In the genomic region with DNA sequence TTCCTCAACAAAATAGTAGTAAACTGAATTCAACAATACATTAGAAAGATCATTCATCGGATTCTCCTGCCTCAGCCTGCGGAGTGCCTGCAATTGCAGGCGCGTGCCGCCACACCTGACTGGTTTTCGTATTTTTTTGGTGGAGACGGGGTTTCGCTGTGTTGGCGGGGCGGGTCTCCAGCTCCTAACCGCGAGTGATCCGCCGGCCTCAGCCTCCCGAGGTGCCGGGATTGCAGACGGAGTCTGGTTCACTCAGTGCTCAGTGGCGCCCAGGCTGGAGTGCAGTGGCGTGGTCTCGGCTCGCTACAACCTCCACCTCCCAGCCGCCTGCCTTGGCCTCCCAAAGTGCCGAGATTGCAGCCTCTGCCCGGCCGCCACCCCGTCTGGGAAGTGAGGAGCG, we compare ENCODE assay signal across 7 cellular contexts. TPM values are rescaled to one million over a fixed set of nuclear protein-coding genes. Genes with fewer than 3 reads are reported as not detected.
"Had no signal": no experiment of that assay in that cellular context is flagged by ENCODE, and none has a peak within 500 bp of the region (broad histone marks: within the 10 kb centered on the region; RNA-seq: fewer than 3 reads in every experiment).

No MANE protein-coding gene starts in this region.

RNA-seq across cellular contexts. Expression of a gene that starts 32.2 kb away (rescaled TPM):
- total RNA-seq: OCI-LY7, PC-3, Right ventricle myocardium inferior, Right ventricle myocardium superior, RPMI7951, SJSA1, SK-MEL-5 had no signal
